Comparison of ENCODE assay signal across 9 cellular contexts in genomic region chr1:193070942-193071341, GRCh38. TPM values are rescaled to one million over a fixed set of nuclear protein-coding genes. Genes with fewer than 3 reads are reported as not detected.
DNase-seq lines count a peak whose midpoint lies in the region; ATAC-seq lines count a peak whose summit lies in the region.
"Had no signal": no experiment of that assay in that cellular context is flagged by ENCODE, and none has a peak within 500 bp of the region (broad histone marks: within the 10 kb centered on the region; RNA-seq: fewer than 3 reads in every experiment).

No MANE protein-coding gene starts in this region.

- ATAC-seq in activated T-cell treated with anti-CD3 and anti-CD28 coated beads, Interleukin-2, amount 50 U/mL, for 4 hours: peak; percentile 62 to 73
- peak; percentile 66 for ATAC-seq in HG02885 (IDR thresholded peaks at IDR 0.05; ENCODE audit: poor library complexity, unreplicated experiment)
- peak; percentile 23 to 65 (median 56) for ATAC-seq in T-cell (replicated peaks in 1 of 4)
- ATAC-seq in HG03159 (IDR thresholded peaks at IDR 0.05; ENCODE audit: unreplicated experiment): no peak

- no peaks in the 10 kb centered on the region for H3K9me3 ChIP-seq in trophoblast cell (ENCODE audit: insufficient read depth, low read depth, low read length)

- H3K27ac ChIP-seq in trophoblast cell (ENCODE audit: low read depth, low read length): no peak overlapping the region

- H3K23ac ChIP-seq in trophoblast cell (ENCODE audit: low read length): no peak overlapping the region

- no peak overlapping the region for H4K12ac ChIP-seq in trophoblast cell (ENCODE audit: low read depth, low read length)

- H3K27me3 Mint-ChIP-seq in activated T-cell treated with anti-CD3 and anti-CD28 coated beads, Interleukin-2, amount 50 U/mL, for 4 hours (ENCODE audit: low read depth): no peaks in the 10 kb centered on the region
- H3K27me3 Mint-ChIP-seq in T-cell: no peaks in the 10 kb centered on the region
- H3K27me3 Mint-ChIP-seq: activated naive CD4-positive, alpha-beta T cell treated with anti-CD3 and anti-CD28 coated beads, Interleukin-2, amount 50 U/mL, for 24 hours had no signal

- DNase-seq in activated T-cell treated with anti-CD3 and anti-CD28 coated beads, Interleukin-2, amount 50 U/mL, for 4 hours: no peak
- DNase-seq in activated T-cell treated with anti-CD3 and anti-CD28 coated beads, Interleukin-2, amount 50 U/mL, for 1 hour: no peak
- DNase-seq in T-cell (peak in 3 of 34 experiments; percentile 3 to 5 (median 3)), trophoblast cell (no peak), HuH-7 (ENCODE audit: low spot score) (no peak)
- DNase-seq in stimulated activated CD4-positive, alpha-beta T cell treated with anti-CD3 and anti-CD28 coated beads, Interleukin-2, amount 100 ng/mL, for 24 hours: no peak

- H3K36me3 Mint-ChIP-seq in activated T-cell treated with anti-CD3 and anti-CD28 coated beads, Interleukin-2, amount 50 U/mL, for 4 hours (ENCODE audit: insufficient read depth): peaks cover 13% of the 10 kb centered on the region
- H3K36me3 Mint-ChIP-seq in T-cell: peaks cover 27% of the 10 kb centered on the region

- no peaks in the 10 kb centered on the region for H3K27me3 ChIP-seq in trophoblast cell (ENCODE audit: insufficient read depth, low read length)

- no peaks in the 10 kb centered on the region for H3K9me3 Mint-ChIP-seq in activated T-cell treated with anti-CD3 and anti-CD28 coated beads, Interleukin-2, amount 50 U/mL, for 4 hours
- no peaks in the 10 kb centered on the region for H3K9me3 Mint-ChIP-seq in T-cell
- H3K9me3 Mint-ChIP-seq: activated naive CD4-positive, alpha-beta T cell treated with anti-CD3 and anti-CD28 coated beads, Interleukin-2, amount 50 U/mL, for 24 hours had no signal

- H2BK120ac ChIP-seq in trophoblast cell (ENCODE audit: insufficient read depth, low read length, poor library complexity): no peak overlapping the region

- H3K4me3 Mint-ChIP-seq in activated T-cell treated with anti-CD3 and anti-CD28 coated beads, Interleukin-2, amount 50 U/mL, for 4 hours: no peak overlapping the region
- H3K4me3 Mint-ChIP-seq in T-cell: peak overlapping the region in 1 of 3 donors; percentile 17
- H3K4me3 Mint-ChIP-seq: activated naive CD4-positive, alpha-beta T cell treated with anti-CD3 and anti-CD28 coated beads, Interleukin-2, amount 50 U/mL, for 24 hours had no signal

- no peak overlapping the region for H4K91ac ChIP-seq in trophoblast cell (ENCODE audit: low read depth, low read length)

- CTCF ChIA-PET in T-cell (lab: Charles Lee): interaction anchor here in 1 of 2 donors (1.6 kb wide), 1 partner anchor 12 kb away, joined by 7 read pairs; the partner anchor contains the start of genes RO60 and UCHL5

- H4K8ac ChIP-seq in trophoblast cell (ENCODE audit: low read depth, low read length): no peak overlapping the region

- peak overlapping the region; percentile 22 for H2BK12ac ChIP-seq in trophoblast cell (ENCODE audit: low read length)

- H3K36me3 ChIP-seq in trophoblast cell (ENCODE audit: control insufficient read depth in 1 of 2, insufficient read depth in 2 of 2, low read length in 2 of 2): no peaks in the 10 kb centered on the region

- H3K79me1 ChIP-seq in trophoblast cell (ENCODE audit: low read length): no peaks in the 10 kb centered on the region

- no peak overlapping the region for H3K14ac ChIP-seq in trophoblast cell (ENCODE audit: low read length)

- POLR2A ChIA-PET in T-cell (lab: Charles Lee): interaction anchor here in 1 of 2 donors (0.7 kb wide), 1 partner anchor 485 kb away, joined by 3 read pairs; no protein-coding TSS in a partner anchor

- H3K79me2 ChIP-seq in trophoblast cell (ENCODE audit: control insufficient read depth, insufficient read depth, low read length, poor library complexity): no peaks in the 10 kb centered on the region

- H3K27ac Mint-ChIP-seq in T-cell: peak overlapping the region; percentile 67 to 85

- no peak overlapping the region for H3K4me2 ChIP-seq in trophoblast cell (ENCODE audit: low read length)

- WGBS in trophoblast cell (ENCODE audit: extremely low coverage, insufficient coverage, insufficient read length): no CpG with 5 or more reads among the region's 5 CpGs

- no peak overlapping the region for H2AFZ ChIP-seq in trophoblast cell (ENCODE audit: insufficient read depth, low read length, poor library complexity)

- H2BK5ac ChIP-seq in trophoblast cell (ENCODE audit: low read depth, low read length, poor library complexity): no peak overlapping the region

- H3K4me3 ChIP-seq in trophoblast cell (ENCODE audit: low read depth, low read length): no peak overlapping the region

- H3K18ac ChIP-seq in trophoblast cell (ENCODE audit: low read length): no peak overlapping the region

- H3K4me1 ChIP-seq in trophoblast cell (ENCODE audit: control insufficient read depth in 1 of 2, insufficient read depth in 2 of 2, low read length in 2 of 2): no peaks in the 10 kb centered on the region

- no peak overlapping the region for H3K4ac ChIP-seq in trophoblast cell (ENCODE audit: low read depth, low read length)

- H3K4me1 Mint-ChIP-seq in activated T-cell treated with anti-CD3 and anti-CD28 coated beads, Interleukin-2, amount 50 U/mL, for 4 hours (ENCODE audit: low read depth): peaks cover 54% of the 10 kb centered on the region
- H3K4me1 Mint-ChIP-seq in T-cell: peaks cover 43 to 60% (median 58%) of the 10 kb centered on the region in 3 donors

- H2AK5ac ChIP-seq in trophoblast cell (ENCODE audit: low read length): no peak overlapping the region

- no peak overlapping the region for H3K9ac ChIP-seq in trophoblast cell (ENCODE audit: low read length)

RNA-seq across cellular contexts. Expression of gene RO60, which starts 11.5 kb away (rescaled TPM):
- total RNA-seq in activated T-cell treated with anti-CD3 and anti-CD28 coated beads, Interleukin-2, amount 50 U/mL, for 4 hours: 10 to 100 TPM; 60.8 to 75.0 (median 61.1) TPM
- total RNA-seq in T-cell: 10 to 100 TPM; 54.3 to 66.4 (median 62.3) TPM
- polyA plus RNA-seq in trophoblast cell (2013): 21.3 TPM in 2 replicates

RNA-seq across cellular contexts. Expression of gene UCHL5, which starts 11.8 kb away (rescaled TPM):
- total RNA-seq in activated T-cell treated with anti-CD3 and anti-CD28 coated beads, Interleukin-2, amount 50 U/mL, for 4 hours: 100 to 1,000 TPM in 1 of 3 donors, 10 to 100 TPM in 2; 87.3 to 108 (median 87.8) TPM
- total RNA-seq in T-cell: 10 to 100 TPM; 20.8 to 32.2 (median 27.1) TPM
- polyA plus RNA-seq in trophoblast cell (2013): 20.5 and 21.4 TPM in 2 replicates

RNA-seq across cellular contexts. Expression of gene GLRX2, which starts 34.3 kb away (rescaled TPM):
- total RNA-seq in activated T-cell treated with anti-CD3 and anti-CD28 coated beads, Interleukin-2, amount 50 U/mL, for 4 hours: 10 to 100 TPM; 21.4 to 29.3 (median 29.3) TPM
- total RNA-seq in T-cell: 10 to 100 TPM in 3 of 5 donors, 1 to 10 TPM in 2; 6.8 to 16.0 (median 13.5) TPM
- 16.4 and 18.4 TPM in 2 replicates for polyA plus RNA-seq in trophoblast cell (2013)

RNA-seq across cellular contexts. Expression of gene CDC73, which starts 50.9 kb away (rescaled TPM):
- 10 to 100 TPM; 50.5 to 61.4 (median 58.0) TPM for total RNA-seq in activated T-cell treated with anti-CD3 and anti-CD28 coated beads, Interleukin-2, amount 50 U/mL, for 4 hours
- total RNA-seq in T-cell: 10 to 100 TPM; 54.1 to 64.4 (median 57.4) TPM
- 24.2 and 24.6 TPM in 2 replicates for polyA plus RNA-seq in trophoblast cell (2013)
